Comparison of ENCODE assay signal across 1 cellular context in the genomic region with DNA sequence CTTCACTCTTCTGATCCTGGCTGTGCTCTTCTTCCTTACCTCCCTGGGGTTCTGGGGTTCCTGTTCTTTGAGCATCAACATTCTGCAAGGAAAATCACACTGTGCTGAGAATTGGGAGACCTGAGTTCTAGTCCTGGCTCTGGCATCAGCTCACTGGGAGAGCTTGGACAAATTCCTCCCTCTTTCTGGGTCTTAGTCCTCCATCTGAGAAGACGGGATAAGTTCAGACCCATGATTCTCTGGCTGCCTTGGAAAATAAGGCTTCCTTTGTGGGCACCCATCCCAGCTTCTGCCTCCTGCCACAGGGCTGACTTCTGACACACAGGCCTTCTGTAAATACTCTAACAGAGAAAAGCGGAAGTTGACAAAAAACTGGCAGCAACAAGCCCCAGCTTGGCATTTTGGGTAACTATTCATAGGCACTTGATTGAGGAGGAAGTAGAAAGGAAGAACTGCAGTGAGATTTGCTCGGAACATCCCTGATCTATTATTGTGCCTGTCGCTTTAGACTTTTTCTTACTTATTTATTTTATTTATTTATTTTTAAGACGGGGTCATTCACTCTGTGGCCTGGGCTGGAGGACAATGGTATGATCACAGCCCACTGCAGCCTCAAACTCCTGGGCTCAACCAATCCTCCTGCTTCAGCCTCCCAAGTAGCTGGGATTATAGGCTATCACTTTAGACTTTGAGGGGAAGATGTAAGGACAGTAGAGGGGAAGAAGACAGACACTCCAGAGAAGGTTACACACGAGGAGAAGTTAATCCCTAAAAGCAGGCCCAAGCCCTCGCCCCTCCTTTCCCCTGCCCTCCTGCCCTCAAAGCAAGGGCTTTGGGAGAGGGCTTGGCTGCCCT.
TF ChIP-seq lines count a peak whose summit lies in the region.

No MANE protein-coding gene starts in this region.

TF ChIP-seq in HepG2, 621 proteins besides CTCF, POLR2A, EP300 and RAD21 (continued from another document and continues in another):
- TF ChIP-seq, protein P1, sequence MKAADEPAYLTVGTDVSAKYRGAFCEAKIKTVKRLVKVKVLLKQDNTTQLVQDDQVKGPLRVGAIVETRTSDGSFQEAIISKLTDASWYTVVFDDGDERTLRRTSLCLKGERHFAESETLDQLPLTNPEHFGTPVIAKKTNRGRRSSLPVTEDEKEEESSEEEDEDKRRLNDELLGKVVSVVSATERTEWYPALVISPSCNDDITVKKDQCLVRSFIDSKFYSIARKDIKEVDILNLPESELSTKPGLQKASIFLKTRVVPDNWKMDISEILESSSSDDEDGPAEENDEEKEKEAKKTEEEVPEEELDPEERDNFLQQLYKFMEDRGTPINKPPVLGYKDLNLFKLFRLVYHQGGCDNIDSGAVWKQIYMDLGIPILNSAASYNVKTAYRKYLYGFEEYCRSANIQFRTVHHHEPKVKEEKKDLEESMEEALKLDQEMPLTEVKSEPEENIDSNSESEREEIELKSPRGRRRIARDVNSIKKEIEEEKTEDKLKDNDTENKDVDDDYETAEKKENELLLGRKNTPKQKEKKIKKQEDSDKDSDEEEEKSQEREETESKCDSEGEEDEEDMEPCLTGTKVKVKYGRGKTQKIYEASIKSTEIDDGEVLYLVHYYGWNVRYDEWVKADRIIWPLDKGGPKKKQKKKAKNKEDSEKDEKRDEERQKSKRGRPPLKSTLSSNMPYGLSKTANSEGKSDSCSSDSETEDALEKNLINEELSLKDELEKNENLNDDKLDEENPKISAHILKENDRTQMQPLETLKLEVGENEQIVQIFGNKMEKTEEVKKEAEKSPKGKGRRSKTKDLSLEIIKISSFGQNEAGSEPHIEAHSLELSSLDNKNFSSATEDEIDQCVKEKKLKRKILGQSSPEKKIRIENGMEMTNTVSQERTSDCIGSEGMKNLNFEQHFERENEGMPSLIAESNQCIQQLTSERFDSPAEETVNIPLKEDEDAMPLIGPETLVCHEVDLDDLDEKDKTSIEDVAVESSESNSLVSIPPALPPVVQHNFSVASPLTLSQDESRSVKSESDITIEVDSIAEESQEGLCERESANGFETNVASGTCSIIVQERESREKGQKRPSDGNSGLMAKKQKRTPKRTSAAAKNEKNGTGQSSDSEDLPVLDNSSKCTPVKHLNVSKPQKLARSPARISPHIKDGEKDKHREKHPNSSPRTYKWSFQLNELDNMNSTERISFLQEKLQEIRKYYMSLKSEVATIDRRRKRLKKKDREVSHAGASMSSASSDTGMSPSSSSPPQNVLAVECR (CRISPR knock-in tag; IDR thresholded peaks at IDR 0.05; ENCODE audit: borderline replicate concordance) = peak; percentile 38; the same call in 1 of the 2 replicates
- TF ChIP-seq, protein P2, sequence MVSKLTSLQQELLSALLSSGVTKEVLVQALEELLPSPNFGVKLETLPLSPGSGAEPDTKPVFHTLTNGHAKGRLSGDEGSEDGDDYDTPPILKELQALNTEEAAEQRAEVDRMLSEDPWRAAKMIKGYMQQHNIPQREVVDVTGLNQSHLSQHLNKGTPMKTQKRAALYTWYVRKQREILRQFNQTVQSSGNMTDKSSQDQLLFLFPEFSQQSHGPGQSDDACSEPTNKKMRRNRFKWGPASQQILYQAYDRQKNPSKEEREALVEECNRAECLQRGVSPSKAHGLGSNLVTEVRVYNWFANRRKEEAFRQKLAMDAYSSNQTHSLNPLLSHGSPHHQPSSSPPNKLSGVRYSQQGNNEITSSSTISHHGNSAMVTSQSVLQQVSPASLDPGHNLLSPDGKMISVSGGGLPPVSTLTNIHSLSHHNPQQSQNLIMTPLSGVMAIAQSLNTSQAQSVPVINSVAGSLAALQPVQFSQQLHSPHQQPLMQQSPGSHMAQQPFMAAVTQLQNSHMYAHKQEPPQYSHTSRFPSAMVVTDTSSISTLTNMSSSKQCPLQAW (CRISPR knock-in tag; IDR thresholded peaks at IDR 0.05) = no peak; the same call in 1 of the 2 replicates
- TF ChIP-seq HNF4G (IDR thresholded peaks at IDR 0.05; ENCODE audit: borderline replicate concordance, low read depth, low read length) = no peak
- no peak for TF ChIP-seq HNF4G (CRISPR knock-in tag; IDR thresholded peaks at IDR 0.05; ENCODE audit: borderline replicate concordance, low read depth)
- no peak for TF ChIP-seq SRSF1 (optimal IDR thresholded peaks at IDR 0.05; ENCODE audit: low read depth, low read length)
- TF ChIP-seq, protein P3, sequence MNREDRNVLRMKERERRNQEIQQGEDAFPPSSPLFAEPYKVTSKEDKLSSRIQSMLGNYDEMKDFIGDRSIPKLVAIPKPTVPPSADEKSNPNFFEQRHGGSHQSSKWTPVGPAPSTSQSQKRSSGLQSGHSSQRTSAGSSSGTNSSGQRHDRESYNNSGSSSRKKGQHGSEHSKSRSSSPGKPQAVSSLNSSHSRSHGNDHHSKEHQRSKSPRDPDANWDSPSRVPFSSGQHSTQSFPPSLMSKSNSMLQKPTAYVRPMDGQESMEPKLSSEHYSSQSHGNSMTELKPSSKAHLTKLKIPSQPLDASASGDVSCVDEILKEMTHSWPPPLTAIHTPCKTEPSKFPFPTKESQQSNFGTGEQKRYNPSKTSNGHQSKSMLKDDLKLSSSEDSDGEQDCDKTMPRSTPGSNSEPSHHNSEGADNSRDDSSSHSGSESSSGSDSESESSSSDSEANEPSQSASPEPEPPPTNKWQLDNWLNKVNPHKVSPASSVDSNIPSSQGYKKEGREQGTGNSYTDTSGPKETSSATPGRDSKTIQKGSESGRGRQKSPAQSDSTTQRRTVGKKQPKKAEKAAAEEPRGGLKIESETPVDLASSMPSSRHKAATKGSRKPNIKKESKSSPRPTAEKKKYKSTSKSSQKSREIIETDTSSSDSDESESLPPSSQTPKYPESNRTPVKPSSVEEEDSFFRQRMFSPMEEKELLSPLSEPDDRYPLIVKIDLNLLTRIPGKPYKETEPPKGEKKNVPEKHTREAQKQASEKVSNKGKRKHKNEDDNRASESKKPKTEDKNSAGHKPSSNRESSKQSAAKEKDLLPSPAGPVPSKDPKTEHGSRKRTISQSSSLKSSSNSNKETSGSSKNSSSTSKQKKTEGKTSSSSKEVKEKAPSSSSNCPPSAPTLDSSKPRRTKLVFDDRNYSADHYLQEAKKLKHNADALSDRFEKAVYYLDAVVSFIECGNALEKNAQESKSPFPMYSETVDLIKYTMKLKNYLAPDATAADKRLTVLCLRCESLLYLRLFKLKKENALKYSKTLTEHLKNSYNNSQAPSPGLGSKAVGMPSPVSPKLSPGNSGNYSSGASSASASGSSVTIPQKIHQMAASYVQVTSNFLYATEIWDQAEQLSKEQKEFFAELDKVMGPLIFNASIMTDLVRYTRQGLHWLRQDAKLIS (CRISPR knock-in tag; IDR thresholded peaks at IDR 0.05) = no peak
- TF ChIP-seq, protein P4, sequence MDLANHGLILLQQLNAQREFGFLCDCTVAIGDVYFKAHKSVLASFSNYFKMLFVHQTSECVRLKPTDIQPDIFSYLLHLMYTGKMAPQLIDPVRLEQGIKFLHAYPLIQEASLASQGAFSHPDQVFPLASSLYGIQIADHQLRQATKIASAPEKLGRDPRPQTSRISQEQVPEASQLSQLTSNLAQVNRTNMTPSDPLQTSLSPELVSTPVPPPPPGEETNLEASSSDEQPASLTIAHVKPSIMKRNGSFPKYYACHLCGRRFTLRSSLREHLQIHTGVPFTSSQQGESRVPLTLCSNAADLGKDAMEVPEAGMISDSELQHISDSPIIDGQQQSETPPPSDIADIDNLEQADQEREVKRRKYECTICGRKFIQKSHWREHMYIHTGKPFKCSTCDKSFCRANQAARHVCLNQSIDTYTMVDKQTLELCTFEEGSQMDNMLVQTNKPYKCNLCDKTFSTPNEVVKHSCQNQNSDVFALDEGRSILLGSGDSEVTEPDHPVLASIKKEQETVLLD (CRISPR knock-in tag; IDR thresholded peaks at IDR 0.05; ENCODE audit: low read depth) = no peak
- TF ChIP-seq, protein P5, sequence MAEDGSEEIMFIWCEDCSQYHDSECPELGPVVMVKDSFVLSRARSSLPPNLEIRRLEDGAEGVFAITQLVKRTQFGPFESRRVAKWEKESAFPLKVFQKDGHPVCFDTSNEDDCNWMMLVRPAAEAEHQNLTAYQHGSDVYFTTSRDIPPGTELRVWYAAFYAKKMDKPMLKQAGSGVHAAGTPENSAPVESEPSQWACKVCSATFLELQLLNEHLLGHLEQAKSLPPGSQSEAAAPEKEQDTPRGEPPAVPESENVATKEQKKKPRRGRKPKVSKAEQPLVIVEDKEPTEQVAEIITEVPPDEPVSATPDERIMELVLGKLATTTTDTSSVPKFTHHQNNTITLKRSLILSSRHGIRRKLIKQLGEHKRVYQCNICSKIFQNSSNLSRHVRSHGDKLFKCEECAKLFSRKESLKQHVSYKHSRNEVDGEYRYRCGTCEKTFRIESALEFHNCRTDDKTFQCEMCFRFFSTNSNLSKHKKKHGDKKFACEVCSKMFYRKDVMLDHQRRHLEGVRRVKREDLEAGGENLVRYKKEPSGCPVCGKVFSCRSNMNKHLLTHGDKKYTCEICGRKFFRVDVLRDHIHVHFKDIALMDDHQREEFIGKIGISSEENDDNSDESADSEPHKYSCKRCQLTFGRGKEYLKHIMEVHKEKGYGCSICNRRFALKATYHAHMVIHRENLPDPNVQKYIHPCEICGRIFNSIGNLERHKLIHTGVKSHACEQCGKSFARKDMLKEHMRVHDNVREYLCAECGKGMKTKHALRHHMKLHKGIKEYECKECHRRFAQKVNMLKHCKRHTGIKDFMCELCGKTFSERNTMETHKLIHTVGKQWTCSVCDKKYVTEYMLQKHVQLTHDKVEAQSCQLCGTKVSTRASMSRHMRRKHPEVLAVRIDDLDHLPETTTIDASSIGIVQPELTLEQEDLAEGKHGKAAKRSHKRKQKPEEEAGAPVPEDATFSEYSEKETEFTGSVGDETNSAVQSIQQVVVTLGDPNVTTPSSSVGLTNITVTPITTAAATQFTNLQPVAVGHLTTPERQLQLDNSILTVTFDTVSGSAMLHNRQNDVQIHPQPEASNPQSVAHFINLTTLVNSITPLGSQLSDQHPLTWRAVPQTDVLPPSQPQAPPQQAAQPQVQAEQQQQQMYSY (CRISPR knock-in tag; IDR thresholded peaks at IDR 0.05) = no peak
- peak; percentile 85 for TF ChIP-seq ZNF501 (CRISPR knock-in tag; IDR thresholded peaks at IDR 0.05)
- TF ChIP-seq, protein P6, sequence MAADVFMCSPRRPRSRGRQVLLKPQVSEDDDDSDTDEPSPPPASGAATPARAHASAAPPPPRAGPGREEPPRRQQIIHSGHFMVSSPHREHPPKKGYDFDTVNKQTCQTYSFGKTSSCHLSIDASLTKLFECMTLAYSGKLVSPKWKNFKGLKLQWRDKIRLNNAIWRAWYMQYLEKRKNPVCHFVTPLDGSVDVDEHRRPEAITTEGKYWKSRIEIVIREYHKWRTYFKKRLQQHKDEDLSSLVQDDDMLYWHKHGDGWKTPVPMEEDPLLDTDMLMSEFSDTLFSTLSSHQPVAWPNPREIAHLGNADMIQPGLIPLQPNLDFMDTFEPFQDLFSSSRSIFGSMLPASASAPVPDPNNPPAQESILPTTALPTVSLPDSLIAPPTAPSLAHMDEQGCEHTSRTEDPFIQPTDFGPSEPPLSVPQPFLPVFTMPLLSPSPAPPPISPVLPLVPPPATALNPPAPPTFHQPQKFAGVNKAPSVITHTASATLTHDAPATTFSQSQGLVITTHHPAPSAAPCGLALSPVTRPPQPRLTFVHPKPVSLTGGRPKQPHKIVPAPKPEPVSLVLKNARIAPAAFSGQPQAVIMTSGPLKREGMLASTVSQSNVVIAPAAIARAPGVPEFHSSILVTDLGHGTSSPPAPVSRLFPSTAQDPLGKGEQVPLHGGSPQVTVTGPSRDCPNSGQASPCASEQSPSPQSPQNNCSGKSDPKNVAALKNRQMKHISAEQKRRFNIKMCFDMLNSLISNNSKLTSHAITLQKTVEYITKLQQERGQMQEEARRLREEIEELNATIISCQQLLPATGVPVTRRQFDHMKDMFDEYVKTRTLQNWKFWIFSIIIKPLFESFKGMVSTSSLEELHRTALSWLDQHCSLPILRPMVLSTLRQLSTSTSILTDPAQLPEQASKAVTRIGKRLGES (CRISPR knock-in tag; IDR thresholded peaks at IDR 0.05; ENCODE audit: borderline replicate concordance) = no peak
- TF ChIP-seq SMARCE1 (IDR thresholded peaks at IDR 0.05; ENCODE audit: borderline replicate concordance) = no peak
- TF ChIP-seq ZNF33A (CRISPR knock-in tag; IDR thresholded peaks at IDR 0.05; ENCODE audit: borderline replicate concordance) = no peak
- no peak for TF ChIP-seq ZMYM2 (CRISPR knock-in tag; IDR thresholded peaks at IDR 0.05)
- TF ChIP-seq HDAC1 (CRISPR knock-in tag; IDR thresholded peaks at IDR 0.05) = no peak; the same call in 1 of the 2 replicates
- no peak for TF ChIP-seq ZSCAN22 (CRISPR knock-in tag; IDR thresholded peaks at IDR 0.05)
- peak; percentile 79 for TF ChIP-seq PHF20 (CRISPR knock-in tag; IDR thresholded peaks at IDR 0.05)
- TF ChIP-seq, protein P7, sequence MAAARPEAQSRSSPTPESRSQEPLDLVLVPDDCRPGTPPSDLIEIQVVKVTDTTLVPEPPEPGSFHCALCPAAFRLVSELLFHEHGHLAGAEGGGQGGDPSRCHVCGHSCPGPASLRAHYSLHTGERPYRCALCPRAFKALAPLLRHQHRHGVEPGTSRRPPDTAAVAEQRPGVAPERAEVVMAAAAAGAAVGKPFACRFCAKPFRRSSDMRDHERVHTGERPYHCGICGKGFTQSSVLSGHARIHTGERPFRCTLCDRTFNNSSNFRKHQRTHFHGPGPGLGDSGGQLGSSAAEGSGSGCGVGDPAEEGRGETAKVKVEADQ (CRISPR knock-in tag; IDR thresholded peaks at IDR 0.05; ENCODE audit: borderline replicate concordance) = no peak
- no peak for TF ChIP-seq NBN (conservative IDR thresholded peaks at IDR 0.05)
- TF ChIP-seq, protein P8, sequence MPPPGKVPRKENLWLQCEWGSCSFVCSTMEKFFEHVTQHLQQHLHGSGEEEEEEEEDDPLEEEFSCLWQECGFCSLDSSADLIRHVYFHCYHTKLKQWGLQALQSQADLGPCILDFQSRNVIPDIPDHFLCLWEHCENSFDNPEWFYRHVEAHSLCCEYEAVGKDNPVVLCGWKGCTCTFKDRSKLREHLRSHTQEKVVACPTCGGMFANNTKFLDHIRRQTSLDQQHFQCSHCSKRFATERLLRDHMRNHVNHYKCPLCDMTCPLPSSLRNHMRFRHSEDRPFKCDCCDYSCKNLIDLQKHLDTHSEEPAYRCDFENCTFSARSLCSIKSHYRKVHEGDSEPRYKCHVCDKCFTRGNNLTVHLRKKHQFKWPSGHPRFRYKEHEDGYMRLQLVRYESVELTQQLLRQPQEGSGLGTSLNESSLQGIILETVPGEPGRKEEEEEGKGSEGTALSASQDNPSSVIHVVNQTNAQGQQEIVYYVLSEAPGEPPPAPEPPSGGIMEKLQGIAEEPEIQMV (CRISPR knock-in tag; IDR thresholded peaks at IDR 0.05; ENCODE audit: low read depth) = no peak
- no peak for TF ChIP-seq TMF1 (CRISPR knock-in tag; IDR thresholded peaks at IDR 0.05; ENCODE audit: low read depth)
- no peak for TF ChIP-seq JUN (CRISPR knock-in tag; IDR thresholded peaks at IDR 0.05)
- TF ChIP-seq, protein P9, sequence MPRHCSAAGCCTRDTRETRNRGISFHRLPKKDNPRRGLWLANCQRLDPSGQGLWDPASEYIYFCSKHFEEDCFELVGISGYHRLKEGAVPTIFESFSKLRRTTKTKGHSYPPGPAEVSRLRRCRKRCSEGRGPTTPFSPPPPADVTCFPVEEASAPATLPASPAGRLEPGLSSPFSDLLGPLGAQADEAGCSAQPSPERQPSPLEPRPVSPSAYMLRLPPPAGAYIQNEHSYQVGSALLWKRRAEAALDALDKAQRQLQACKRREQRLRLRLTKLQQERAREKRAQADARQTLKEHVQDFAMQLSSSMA (CRISPR knock-in tag; IDR thresholded peaks at IDR 0.05) = no peak
- TF ChIP-seq ZNF382 (CRISPR knock-in tag; IDR thresholded peaks at IDR 0.05; ENCODE audit: borderline replicate concordance) = no peak
- TF ChIP-seq AKAP8 (CRISPR knock-in tag; IDR thresholded peaks at IDR 0.05) = no peak
- no peak for TF ChIP-seq GFI1 (CRISPR knock-in tag; IDR thresholded peaks at IDR 0.05; ENCODE audit: borderline replicate concordance)
- peak; percentile 53; the same call in 1 of the 2 replicates for TF ChIP-seq NFIC (IDR thresholded peaks at IDR 0.05; ENCODE audit: low read length)
